Comparison of ENCODE assay signal across 1 cellular context in genomic region chr6:27679308-27679967, GRCh38.
TF ChIP-seq lines count a peak whose summit lies in the region.

No MANE protein-coding gene starts in this region.

TF ChIP-seq in GM23338, 12 proteins besides CTCF, POLR2A, EP300 and RAD21 (continued from another document):
- TF ChIP-seq REST (IDR thresholded peaks at IDR 0.05; ENCODE audit: unreplicated experiment), result no peak
- no peak for TF ChIP-seq EZH2 (IDR thresholded peaks at IDR 0.05; ENCODE audit: low read depth, unreplicated experiment)
- TF ChIP-seq ETS1 (IDR thresholded peaks at IDR 0.05), result no peak
- TF ChIP-seq NANOG (IDR thresholded peaks at IDR 0.05; ENCODE audit: borderline replicate concordance), result no peak
- no peak for TF ChIP-seq CREB1 (CRISPR knock-in tag; IDR thresholded peaks at IDR 0.05; ENCODE audit: low read depth)
- no peak for TF ChIP-seq EZH2phosphoT487 (IDR thresholded peaks at IDR 0.05; ENCODE audit: unreplicated experiment)
TF ChIP-seq in GM23338: peak in this region for 0.
